1 cellular context compared by ENCODE assay signal in the genomic region with DNA sequence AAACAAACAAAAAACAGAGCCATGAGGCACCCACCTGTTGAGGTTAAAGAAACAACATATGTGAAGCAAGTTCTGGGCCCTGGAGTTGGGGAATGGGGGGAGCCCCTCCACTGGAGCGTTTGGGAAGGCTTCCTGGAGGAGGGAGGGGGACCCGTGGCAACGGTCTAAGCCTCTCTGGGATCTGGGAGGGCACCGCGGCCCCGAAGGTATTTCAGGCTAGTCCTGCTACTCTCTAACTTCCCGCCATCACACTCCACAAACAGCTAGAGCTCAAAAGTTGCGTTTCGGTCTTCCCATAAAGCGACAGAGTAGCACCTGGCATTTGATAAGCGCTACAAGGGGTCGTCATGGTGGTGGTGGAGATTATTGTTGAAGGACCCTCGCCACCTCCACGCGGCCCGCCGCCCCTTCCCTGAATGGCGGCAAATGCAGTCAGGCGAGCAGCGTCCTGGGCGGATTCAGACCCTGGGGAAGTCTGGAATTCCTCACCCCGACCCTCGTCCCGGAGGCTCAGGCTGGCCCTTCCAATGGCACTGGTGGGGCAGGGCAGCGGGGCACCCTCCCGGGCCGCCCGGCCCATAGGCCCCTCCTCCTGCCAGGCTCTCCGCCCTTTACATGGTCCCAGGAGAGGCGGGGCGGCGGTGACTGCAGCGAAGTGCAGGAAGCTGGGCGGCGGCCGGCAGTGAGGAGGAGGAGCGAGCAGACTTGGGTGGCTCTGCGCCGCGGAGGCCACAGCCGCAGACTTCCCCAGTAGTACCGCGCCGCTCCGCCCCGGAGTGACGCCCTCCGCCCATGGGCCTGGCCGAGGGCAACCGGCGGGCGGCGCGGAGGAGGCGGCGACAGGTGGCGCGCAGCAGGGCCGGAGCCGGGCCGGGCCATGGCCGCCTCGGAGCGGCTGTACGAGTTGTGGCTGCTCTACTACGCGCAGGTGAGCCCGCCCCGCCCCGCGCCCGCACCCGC.
TF ChIP-seq lines count a peak whose summit lies in the region.

A gene with protein sequence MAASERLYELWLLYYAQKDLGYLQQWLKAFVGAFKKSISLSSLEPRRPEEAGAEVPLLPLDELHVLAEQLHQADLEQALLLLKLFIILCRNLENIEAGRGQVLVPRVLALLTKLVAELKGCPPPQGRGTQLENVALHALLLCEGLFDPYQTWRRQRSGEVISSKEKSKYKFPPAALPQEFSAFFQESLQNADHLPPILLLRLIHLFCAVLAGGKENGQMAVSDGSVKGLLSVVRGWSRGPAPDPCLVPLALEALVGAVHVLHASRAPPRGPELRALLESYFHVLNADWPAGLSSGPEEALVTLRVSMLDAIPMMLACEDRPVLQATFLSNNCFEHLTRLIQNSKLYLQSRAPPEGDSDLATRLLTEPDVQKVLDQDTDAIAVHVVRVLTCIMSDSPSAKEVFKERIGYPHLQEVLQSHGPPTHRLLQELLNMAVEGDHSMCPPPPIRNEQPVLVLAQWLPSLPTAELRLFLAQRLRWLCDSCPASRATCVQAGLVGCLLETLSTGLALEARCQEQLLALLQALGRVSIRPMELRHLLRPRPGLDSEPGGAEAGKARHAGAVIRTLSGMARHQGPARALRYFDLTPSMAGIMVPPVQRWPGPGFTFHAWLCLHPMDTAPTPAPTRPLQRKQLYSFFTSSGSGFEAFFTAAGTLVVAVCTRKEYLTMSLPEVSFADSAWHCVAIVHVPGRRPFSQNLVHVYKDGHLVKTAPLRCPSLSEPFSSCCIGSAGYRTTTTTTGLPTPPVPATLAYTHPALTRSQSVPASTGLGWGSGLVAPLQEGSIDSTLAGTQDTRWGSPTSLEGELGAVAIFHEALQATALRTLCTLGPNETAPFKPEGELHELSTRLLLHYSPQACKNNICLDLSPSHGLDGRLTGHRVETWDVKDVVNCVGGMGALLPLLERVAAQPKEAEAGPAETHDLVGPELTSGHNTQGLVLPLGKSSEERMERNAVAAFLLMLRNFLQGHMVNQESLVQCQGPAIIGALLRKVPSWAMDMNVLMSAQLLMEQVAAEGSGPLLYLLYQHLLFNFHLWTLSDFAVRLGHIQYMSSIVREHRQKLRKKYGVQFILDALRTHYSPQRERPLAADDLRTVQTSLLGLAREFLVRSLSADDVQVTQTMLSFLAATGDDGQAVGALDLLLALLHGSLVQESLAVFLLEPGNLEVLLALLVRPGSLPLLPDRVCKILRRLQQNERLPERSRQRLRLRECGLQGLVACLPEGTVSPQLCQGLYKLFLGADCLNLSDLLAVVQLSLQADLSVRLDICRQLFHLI (N-terminal part only) (plus strand): TSS at position 682 of the 960 bp plus-strand sequence. CDS start 196 bp downstream, at position 878.

TF ChIP-seq in HepG2, 621 proteins besides CTCF, POLR2A, EP300 and RAD21 (continued from another document and continues in another):
- TF ChIP-seq, protein P1, sequence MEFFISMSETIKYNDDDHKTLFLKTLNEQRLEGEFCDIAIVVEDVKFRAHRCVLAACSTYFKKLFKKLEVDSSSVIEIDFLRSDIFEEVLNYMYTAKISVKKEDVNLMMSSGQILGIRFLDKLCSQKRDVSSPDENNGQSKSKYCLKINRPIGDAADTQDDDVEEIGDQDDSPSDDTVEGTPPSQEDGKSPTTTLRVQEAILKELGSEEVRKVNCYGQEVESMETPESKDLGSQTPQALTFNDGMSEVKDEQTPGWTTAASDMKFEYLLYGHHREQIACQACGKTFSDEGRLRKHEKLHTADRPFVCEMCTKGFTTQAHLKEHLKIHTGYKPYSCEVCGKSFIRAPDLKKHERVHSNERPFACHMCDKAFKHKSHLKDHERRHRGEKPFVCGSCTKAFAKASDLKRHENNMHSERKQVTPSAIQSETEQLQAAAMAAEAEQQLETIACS (CRISPR knock-in tag; IDR thresholded peaks at IDR 0.05): peak; percentile 58
- no peak for TF ChIP-seq ZNF383 (CRISPR knock-in tag; IDR thresholded peaks at IDR 0.05; ENCODE audit: borderline replicate concordance)
- TF ChIP-seq ZFP90 (CRISPR knock-in tag; IDR thresholded peaks at IDR 0.05; ENCODE audit: borderline replicate concordance): peak; percentile 71; the same call in 1 of the 2 replicates
- 0 out of 2 replicates have a peak, but pooled peaks have one; percentile 31 for TF ChIP-seq SP2 (CRISPR knock-in tag; IDR thresholded peaks at IDR 0.05)
- TF ChIP-seq PITX1 (CRISPR knock-in tag; IDR thresholded peaks at IDR 0.05): 0 out of 2 replicates have a peak, but pooled peaks have one; percentile 47
- TF ChIP-seq, protein P2, sequence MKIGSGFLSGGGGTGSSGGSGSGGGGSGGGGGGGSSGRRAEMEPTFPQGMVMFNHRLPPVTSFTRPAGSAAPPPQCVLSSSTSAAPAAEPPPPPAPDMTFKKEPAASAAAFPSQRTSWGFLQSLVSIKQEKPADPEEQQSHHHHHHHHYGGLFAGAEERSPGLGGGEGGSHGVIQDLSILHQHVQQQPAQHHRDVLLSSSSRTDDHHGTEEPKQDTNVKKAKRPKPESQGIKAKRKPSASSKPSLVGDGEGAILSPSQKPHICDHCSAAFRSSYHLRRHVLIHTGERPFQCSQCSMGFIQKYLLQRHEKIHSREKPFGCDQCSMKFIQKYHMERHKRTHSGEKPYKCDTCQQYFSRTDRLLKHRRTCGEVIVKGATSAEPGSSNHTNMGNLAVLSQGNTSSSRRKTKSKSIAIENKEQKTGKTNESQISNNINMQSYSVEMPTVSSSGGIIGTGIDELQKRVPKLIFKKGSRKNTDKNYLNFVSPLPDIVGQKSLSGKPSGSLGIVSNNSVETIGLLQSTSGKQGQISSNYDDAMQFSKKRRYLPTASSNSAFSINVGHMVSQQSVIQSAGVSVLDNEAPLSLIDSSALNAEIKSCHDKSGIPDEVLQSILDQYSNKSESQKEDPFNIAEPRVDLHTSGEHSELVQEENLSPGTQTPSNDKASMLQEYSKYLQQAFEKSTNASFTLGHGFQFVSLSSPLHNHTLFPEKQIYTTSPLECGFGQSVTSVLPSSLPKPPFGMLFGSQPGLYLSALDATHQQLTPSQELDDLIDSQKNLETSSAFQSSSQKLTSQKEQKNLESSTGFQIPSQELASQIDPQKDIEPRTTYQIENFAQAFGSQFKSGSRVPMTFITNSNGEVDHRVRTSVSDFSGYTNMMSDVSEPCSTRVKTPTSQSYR (CRISPR knock-in tag; IDR thresholded peaks at IDR 0.05; ENCODE audit: borderline replicate concordance): no peak
- TF ChIP-seq, protein P3, sequence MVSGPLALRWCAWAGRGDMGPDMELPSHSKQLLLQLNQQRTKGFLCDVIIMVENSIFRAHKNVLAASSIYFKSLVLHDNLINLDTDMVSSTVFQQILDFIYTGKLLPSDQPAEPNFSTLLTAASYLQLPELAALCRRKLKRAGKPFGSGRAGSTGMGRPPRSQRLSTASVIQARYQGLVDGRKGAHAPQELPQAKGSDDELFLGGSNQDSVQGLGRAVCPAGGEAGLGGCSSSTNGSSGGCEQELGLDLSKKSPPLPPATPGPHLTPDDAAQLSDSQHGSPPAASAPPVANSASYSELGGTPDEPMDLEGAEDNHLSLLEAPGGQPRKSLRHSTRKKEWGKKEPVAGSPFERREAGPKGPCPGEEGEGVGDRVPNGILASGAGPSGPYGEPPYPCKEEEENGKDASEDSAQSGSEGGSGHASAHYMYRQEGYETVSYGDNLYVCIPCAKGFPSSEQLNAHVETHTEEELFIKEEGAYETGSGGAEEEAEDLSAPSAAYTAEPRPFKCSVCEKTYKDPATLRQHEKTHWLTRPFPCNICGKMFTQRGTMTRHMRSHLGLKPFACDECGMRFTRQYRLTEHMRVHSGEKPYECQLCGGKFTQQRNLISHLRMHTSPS (CRISPR knock-in tag; IDR thresholded peaks at IDR 0.05; ENCODE audit: low read depth): peak; percentile 88
- TF ChIP-seq ZBTB7A (CRISPR knock-in tag; IDR thresholded peaks at IDR 0.05): no peak
- peak; percentile 69 for TF ChIP-seq RXRB (CRISPR knock-in tag; IDR thresholded peaks at IDR 0.05; ENCODE audit: borderline replicate concordance)
- TF ChIP-seq ZKSCAN8 (CRISPR knock-in tag; IDR thresholded peaks at IDR 0.05; ENCODE audit: borderline replicate concordance): no peak
- no peak for TF ChIP-seq SOX6 (IDR thresholded peaks at IDR 0.05)
- 0 out of 2 replicates have a peak, but pooled peaks have one; percentile 48 for TF ChIP-seq SOX6 (CRISPR knock-in tag; IDR thresholded peaks at IDR 0.05)
- TF ChIP-seq, protein P4, sequence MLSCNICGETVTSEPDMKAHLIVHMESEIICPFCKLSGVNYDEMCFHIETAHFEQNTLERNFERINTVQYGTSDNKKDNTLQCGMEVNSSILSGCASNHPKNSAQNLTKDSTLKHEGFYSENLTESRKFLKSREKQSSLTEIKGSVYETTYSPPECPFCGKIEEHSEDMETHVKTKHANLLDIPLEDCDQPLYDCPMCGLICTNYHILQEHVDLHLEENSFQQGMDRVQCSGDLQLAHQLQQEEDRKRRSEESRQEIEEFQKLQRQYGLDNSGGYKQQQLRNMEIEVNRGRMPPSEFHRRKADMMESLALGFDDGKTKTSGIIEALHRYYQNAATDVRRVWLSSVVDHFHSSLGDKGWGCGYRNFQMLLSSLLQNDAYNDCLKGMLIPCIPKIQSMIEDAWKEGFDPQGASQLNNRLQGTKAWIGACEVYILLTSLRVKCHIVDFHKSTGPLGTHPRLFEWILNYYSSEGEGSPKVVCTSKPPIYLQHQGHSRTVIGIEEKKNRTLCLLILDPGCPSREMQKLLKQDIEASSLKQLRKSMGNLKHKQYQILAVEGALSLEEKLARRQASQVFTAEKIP (CRISPR knock-in tag; IDR thresholded peaks at IDR 0.05; ENCODE audit: borderline replicate concordance): no peak
- TF ChIP-seq HMG20A (CRISPR knock-in tag; IDR thresholded peaks at IDR 0.05; ENCODE audit: borderline replicate concordance): no peak
- TF ChIP-seq HIVEP1 (CRISPR knock-in tag; IDR thresholded peaks at IDR 0.05): peak; percentile 64; the same call in 1 of the 2 replicates
- no peak for TF ChIP-seq NR2F1 (CRISPR knock-in tag; IDR thresholded peaks at IDR 0.05)
- TF ChIP-seq GTF3A (CRISPR knock-in tag; conservative IDR thresholded peaks at IDR 0.05): no peak
- peak; percentile 93; the same call in 1 of the 2 replicates for TF ChIP-seq ZNF749 (CRISPR knock-in tag; IDR thresholded peaks at IDR 0.05; ENCODE audit: borderline replicate concordance)
- TF ChIP-seq MED1 (CRISPR knock-in tag; IDR thresholded peaks at IDR 0.05): peak; percentile 55; the same call in 1 of the 2 replicates
- TF ChIP-seq ZSCAN29 (CRISPR knock-in tag; conservative IDR thresholded peaks at IDR 0.05): no peak
- TF ChIP-seq ZNF484 (CRISPR knock-in tag; IDR thresholded peaks at IDR 0.05; ENCODE audit: borderline replicate concordance, low read depth): no peak
- no peak for TF ChIP-seq ZKSCAN1 (IDR thresholded peaks at IDR 0.05; ENCODE audit: low read length)
- no peak for TF ChIP-seq ZBTB20 (CRISPR knock-in tag; IDR thresholded peaks at IDR 0.05; ENCODE audit: borderline replicate concordance, low read depth)
- TF ChIP-seq, protein P5, sequence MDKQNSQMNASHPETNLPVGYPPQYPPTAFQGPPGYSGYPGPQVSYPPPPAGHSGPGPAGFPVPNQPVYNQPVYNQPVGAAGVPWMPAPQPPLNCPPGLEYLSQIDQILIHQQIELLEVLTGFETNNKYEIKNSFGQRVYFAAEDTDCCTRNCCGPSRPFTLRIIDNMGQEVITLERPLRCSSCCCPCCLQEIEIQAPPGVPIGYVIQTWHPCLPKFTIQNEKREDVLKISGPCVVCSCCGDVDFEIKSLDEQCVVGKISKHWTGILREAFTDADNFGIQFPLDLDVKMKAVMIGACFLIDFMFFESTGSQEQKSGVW (CRISPR knock-in tag; IDR thresholded peaks at IDR 0.05; ENCODE audit: borderline replicate concordance): no peak
- 0 out of 2 replicates have a peak, but pooled peaks have one; percentile 26 for TF ChIP-seq ZNF761 (CRISPR knock-in tag; conservative IDR thresholded peaks at IDR 0.05)
- no peak for TF ChIP-seq KLF15 (CRISPR knock-in tag; IDR thresholded peaks at IDR 0.05; ENCODE audit: borderline replicate concordance)
- TF ChIP-seq TCF7 (IDR thresholded peaks at IDR 0.05; ENCODE audit: low read depth): no peak
- TF ChIP-seq XRCC5 (optimal IDR thresholded peaks at IDR 0.05; ENCODE audit: low read length): no peak
- TF ChIP-seq, protein P6, sequence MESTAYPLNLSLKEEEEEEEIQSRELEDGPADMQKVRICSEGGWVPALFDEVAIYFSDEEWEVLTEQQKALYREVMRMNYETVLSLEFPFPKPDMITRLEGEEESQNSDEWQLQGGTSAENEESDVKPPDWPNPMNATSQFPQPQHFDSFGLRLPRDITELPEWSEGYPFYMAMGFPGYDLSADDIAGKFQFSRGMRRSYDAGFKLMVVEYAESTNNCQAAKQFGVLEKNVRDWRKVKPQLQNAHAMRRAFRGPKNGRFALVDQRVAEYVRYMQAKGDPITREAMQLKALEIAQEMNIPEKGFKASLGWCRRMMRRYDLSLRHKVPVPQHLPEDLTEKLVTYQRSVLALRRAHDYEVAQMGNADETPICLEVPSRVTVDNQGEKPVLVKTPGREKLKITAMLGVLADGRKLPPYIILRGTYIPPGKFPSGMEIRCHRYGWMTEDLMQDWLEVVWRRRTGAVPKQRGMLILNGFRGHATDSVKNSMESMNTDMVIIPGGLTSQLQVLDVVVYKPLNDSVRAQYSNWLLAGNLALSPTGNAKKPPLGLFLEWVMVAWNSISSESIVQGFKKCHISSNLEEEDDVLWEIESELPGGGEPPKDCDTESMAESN (CRISPR knock-in tag; conservative IDR thresholded peaks at IDR 0.05): peak; percentile 76; the same call in 1 of the 2 replicates
- peak; percentile 65 for TF ChIP-seq SALL1 (CRISPR knock-in tag; IDR thresholded peaks at IDR 0.05)
- TF ChIP-seq ZSCAN25 (CRISPR knock-in tag; IDR thresholded peaks at IDR 0.05): no peak
- TF ChIP-seq, protein P7, sequence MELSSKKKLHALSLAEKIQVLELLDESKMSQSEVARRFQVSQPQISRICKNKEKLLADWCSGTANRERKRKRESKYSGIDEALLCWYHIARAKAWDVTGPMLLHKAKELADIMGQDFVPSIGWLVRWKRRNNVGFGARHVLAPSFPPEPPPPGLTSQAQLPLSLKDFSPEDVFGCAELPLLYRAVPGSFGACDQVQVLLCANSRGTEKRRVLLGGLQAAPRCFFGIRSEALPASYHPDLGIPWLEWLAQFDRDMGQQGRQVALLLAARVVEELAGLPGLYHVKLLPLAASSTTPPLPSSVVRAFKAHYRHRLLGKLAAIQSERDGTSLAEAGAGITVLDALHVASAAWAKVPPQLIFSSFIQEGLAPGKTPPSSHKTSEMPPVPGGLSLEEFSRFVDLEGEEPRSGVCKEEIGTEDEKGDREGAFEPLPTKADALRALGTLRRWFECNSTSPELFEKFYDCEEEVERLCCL (CRISPR knock-in tag; IDR thresholded peaks at IDR 0.05; ENCODE audit: borderline replicate concordance): no peak
- TF ChIP-seq ZNF572 (CRISPR knock-in tag; IDR thresholded peaks at IDR 0.05): 0 out of 2 replicates have a peak, but pooled peaks have one; percentile 85
- TF ChIP-seq FOXK2 (IDR thresholded peaks at IDR 0.05): no peak
- peak; percentile 55; the same call in 1 of the 2 replicates for TF ChIP-seq GZF1 (CRISPR knock-in tag; IDR thresholded peaks at IDR 0.05)
- TF ChIP-seq ZNF7 (CRISPR knock-in tag; IDR thresholded peaks at IDR 0.05): no peak
- TF ChIP-seq CHD4 (IDR thresholded peaks at IDR 0.05; ENCODE audit: borderline replicate concordance, low read length): no peak
- no peak; the same call in 1 of the 2 replicates for TF ChIP-seq MTF2 (CRISPR knock-in tag; IDR thresholded peaks at IDR 0.05; ENCODE audit: borderline replicate concordance)
- no peak for TF ChIP-seq ZNF251 (CRISPR knock-in tag; IDR thresholded peaks at IDR 0.05)
- TF ChIP-seq RBM22 (optimal IDR thresholded peaks at IDR 0.05; ENCODE audit: low read length): no peak
- TF ChIP-seq, protein P8, sequence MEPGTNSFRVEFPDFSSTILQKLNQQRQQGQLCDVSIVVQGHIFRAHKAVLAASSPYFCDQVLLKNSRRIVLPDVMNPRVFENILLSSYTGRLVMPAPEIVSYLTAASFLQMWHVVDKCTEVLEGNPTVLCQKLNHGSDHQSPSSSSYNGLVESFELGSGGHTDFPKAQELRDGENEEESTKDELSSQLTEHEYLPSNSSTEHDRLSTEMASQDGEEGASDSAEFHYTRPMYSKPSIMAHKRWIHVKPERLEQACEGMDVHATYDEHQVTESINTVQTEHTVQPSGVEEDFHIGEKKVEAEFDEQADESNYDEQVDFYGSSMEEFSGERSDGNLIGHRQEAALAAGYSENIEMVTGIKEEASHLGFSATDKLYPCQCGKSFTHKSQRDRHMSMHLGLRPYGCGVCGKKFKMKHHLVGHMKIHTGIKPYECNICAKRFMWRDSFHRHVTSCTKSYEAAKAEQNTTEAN (CRISPR knock-in tag; conservative IDR thresholded peaks at IDR 0.05): peak; percentile 65
